In genomic region chr5:127960126-127960744, GRCh38 we compare ENCODE assay signal across 11 cellular contexts.
DNase-seq lines count a peak whose midpoint lies in the region; ATAC-seq and TF ChIP-seq lines count a peak whose summit lies in the region.
"Had no signal": no experiment of that assay in that cellular context is flagged by ENCODE, and none has a peak within 500 bp of the region (broad histone marks: within the 10 kb centered on the region; RNA-seq: fewer than 3 reads in every experiment).

No MANE protein-coding gene starts in this region.

- H3K4me1 ChIP-seq in BLaER1, result peaks cover 41% of the 10 kb centered on the region
- H3K4me1 ChIP-seq in Karpas-422 (ENCODE audit: low read length), result peaks cover 48% of the 10 kb centered on the region
- peaks cover 12% of the 10 kb centered on the region for H3K4me1 ChIP-seq in colonic mucosa

- no peak for DNase-seq in Karpas-422
- DNase-seq in colonic mucosa, result no peak
- DNase-seq in lung microvascular endothelial cell (ENCODE audit: low read depth in 2 of 2), result peak; percentile 61 to 92
- DNase-seq in NCI-H1417 treated with DMSO at 0.1 percent for 48 hours (lab: John Stamatoyannopoulos, UW), result no peak
- DNase-seq in HuH-7.5 (ENCODE audit: low spot score), result no peak
- DNase-seq in hippocampal formation (lab: John Stamatoyannopoulos, UW), result no peak
- DNase-seq: activated T-cell treated with anti-CD3 and anti-CD28 coated beads, Interleukin-2, amount 50 U/mL, for 48 hours; GOT3 had no signal

- H3K4me3 ChIP-seq in BLaER1 (no peak overlapping the region), Karpas-422 (ENCODE audit: low read length) (no peak overlapping the region), colonic mucosa (no peak overlapping the region)
- H3K4me3 ChIP-seq: SJSA1 had no signal

- no peak for ATAC-seq in HG03139 (IDR thresholded peaks at IDR 0.05; ENCODE audit: unreplicated experiment)

- 0 out of 2 replicates have a peak, but pooled peaks cover 6% of the 10 kb centered on the region for H3K79me2 ChIP-seq in Karpas-422 (ENCODE audit: low read length)

- peak overlapping the region; percentile 49 for H3K9ac ChIP-seq in BLaER1
- no peak overlapping the region for H3K9ac ChIP-seq in Karpas-422 (ENCODE audit: low read length)
- H3K9ac ChIP-seq in colonic mucosa (ENCODE audit: low read depth in 2 of 2, low read length in 2 of 2), result peak overlapping the region in 1 of 2 donors; percentile 73

- H3K36me3 ChIP-seq in BLaER1 (no peaks in the 10 kb centered on the region; the same call in 1 of the 2 replicates), Karpas-422 (ENCODE audit: insufficient read depth, low read length) (peaks cover 13% of the 10 kb centered on the region; the same call in 1 of the 2 replicates), colonic mucosa (no peaks in the 10 kb centered on the region)
- H3K36me3 ChIP-seq: SJSA1 had no signal

- no peaks in the 10 kb centered on the region; the same call in 1 of the 2 replicates for H3K9me3 ChIP-seq in BLaER1
- no peaks in the 10 kb centered on the region for H3K9me3 ChIP-seq in Karpas-422 (ENCODE audit: low read length)
- H3K9me3 ChIP-seq in colonic mucosa, result no peaks in the 10 kb centered on the region
- H3K9me3 ChIP-seq: SJSA1 had no signal

- H4K20me1 ChIP-seq in BLaER1 (no peaks in the 10 kb centered on the region), Karpas-422 (ENCODE audit: insufficient read depth, low read depth, low read length) (no peaks in the 10 kb centered on the region)

- TF ChIP-seq CTCF in colonic mucosa (IDR thresholded peaks at IDR 0.05), result no peak

- H2AFZ ChIP-seq in Karpas-422 (ENCODE audit: low read length), result 0 out of 2 replicates have a peak overlapping the region, but pooled peaks have one; percentile 19

- intact Hi-C loops in colonic mucosa (cut with DNase I), result no loop called here

- no peaks in the 10 kb centered on the region for H3K9me2 ChIP-seq in Karpas-422 (replicated peaks; ENCODE audit: insufficient read depth, low read length)

- H3K4me2 ChIP-seq in BLaER1 (peak overlapping the region; percentile 77), Karpas-422 (ENCODE audit: low read depth, low read length, poor library complexity, severe bottlenecking) (peak overlapping the region; percentile 24)

- H3K27ac ChIP-seq in BLaER1 (peak overlapping the region; percentile 90), Karpas-422 (ENCODE audit: low read length) (peak overlapping the region; percentile 37), colonic mucosa (peak overlapping the region; percentile 61)
- H3K27ac ChIP-seq: SJSA1 had no signal

- H3K27me3 ChIP-seq in BLaER1 (no peaks in the 10 kb centered on the region), Karpas-422 (ENCODE audit: low read length) (no peaks in the 10 kb centered on the region), colonic mucosa (no peaks in the 10 kb centered on the region)
- H3K27me3 ChIP-seq: SJSA1 had no signal

Comparison
In these comparisons a context has a peak if more than half of its experiments do, and no peak if none do; other contexts are left out.
1. H3K27ac ChIP-seq: peak in every context shown above with its lines; median percentile 90 in BLaER1; 61 in colonic mucosa; 37 in Karpas-422.
2. DNase-seq: peak in lung microvascular endothelial cell (2 of 2); none in Karpas-422 (single experiment), colonic mucosa (single experiment), NCI-H1417 treated with DMSO at 0.1 percent for 48 hours (single experiment), HuH-7.5 (single experiment) and hippocampal formation (0 of 2).